ENCODE assay signal across 26 cellular contexts in genomic region chr19:32131037-32131436, GRCh38.
DNase-seq lines count a peak whose midpoint lies in the region; ATAC-seq and TF ChIP-seq lines count a peak whose summit lies in the region.
"Had no signal": no experiment of that assay in that cellular context is flagged by ENCODE, and none has a peak within 500 bp of the region (broad histone marks: within the 10 kb centered on the region; RNA-seq: fewer than 3 reads in every experiment).

No MANE protein-coding gene starts in this region.

- H3K4me3 Mint-ChIP-seq in nephron progenitor cell = no peak overlapping the region
- H3K4me3 Mint-ChIP-seq: CD14-positive monocyte; CD4-positive, alpha-beta memory T cell; CD4-positive, CD25-positive, alpha-beta regulatory T cell; CD8-positive, alpha-beta memory T cell had no signal

- H3K27me3 Mint-ChIP-seq in nephron progenitor cell (ENCODE audit: low read depth, poor library complexity) = peaks cover 5% of the 10 kb centered on the region
- H3K27me3 Mint-ChIP-seq: CD4-positive, CD25-positive, alpha-beta regulatory T cell had no signal

- H3K36me3 ChIP-seq in esophagus muscularis mucosa (no peaks in the 10 kb centered on the region), ovary (no peaks in the 10 kb centered on the region), testis (ENCODE audit: low read depth, missing control alignments) (no peaks in the 10 kb centered on the region), mesenchymal stem cell (ENCODE audit: control insufficient read depth in 1 of 2, insufficient read depth in 2 of 2, low read depth in 1 of 2, low read length in 2 of 2) (no peaks in the 10 kb centered on the region)
- H3K36me3 ChIP-seq: BE2C, BLaER1 had no signal

- TF ChIP-seq EP300 in esophagus muscularis mucosa (IDR thresholded peaks at IDR 0.05) (no peak), ovary (IDR thresholded peaks at IDR 0.05) (no peak)

- no peak overlapping the region for H3K18ac ChIP-seq in mesenchymal stem cell (ENCODE audit: low read depth in 1 of 2, low read length in 2 of 2)

- no peaks in the 10 kb centered on the region for H3K9me3 Mint-ChIP-seq in nephron progenitor cell

- H3K9me3 ChIP-seq in esophagus muscularis mucosa (no peaks in the 10 kb centered on the region), ovary (no peaks in the 10 kb centered on the region), testis (no peaks in the 10 kb centered on the region), mesenchymal stem cell (ENCODE audit: control insufficient read depth, low read length) (no peaks in the 10 kb centered on the region)
- H3K9me3 ChIP-seq: A549, BE2C, BLaER1 had no signal

- ATAC-seq in HG02798 (IDR thresholded peaks at IDR 0.05; ENCODE audit: poor library complexity, unreplicated experiment) = no peak
- ATAC-seq: A549, GM12878 had no signal

- no peak overlapping the region for H2AFZ ChIP-seq in mesenchymal stem cell (ENCODE audit: low read depth, low read length)

- H3K4me1 Mint-ChIP-seq in nephron progenitor cell = peaks cover 17% of the 10 kb centered on the region
- H3K4me1 Mint-ChIP-seq: CD14-positive monocyte; CD4-positive, alpha-beta memory T cell; CD4-positive, CD25-positive, alpha-beta regulatory T cell; CD8-positive, alpha-beta memory T cell had no signal

- H3K27me3 ChIP-seq in esophagus muscularis mucosa (no peaks in the 10 kb centered on the region), ovary (no peaks in the 10 kb centered on the region), testis (no peaks in the 10 kb centered on the region), mesenchymal stem cell (ENCODE audit: control insufficient read depth in 1 of 2, insufficient read depth in 1 of 2, low read length in 2 of 2) (peaks cover 0 to 5% of the 10 kb centered on the region in 2 experiments)
- H3K27me3 ChIP-seq: BE2C, BLaER1 had no signal

- H2BK5ac ChIP-seq in mesenchymal stem cell (ENCODE audit: low read depth, low read length, poor library complexity, severe bottlenecking) = no peak overlapping the region

- H3K27ac ChIP-seq in esophagus muscularis mucosa (replicated peaks in 1 of 4) (no peak overlapping the region), ovary (no peak overlapping the region), testis (no peak overlapping the region), mesenchymal stem cell (ENCODE audit: low read length, poor library complexity, severe bottlenecking) (no peak overlapping the region)
- H3K27ac ChIP-seq: 22Rv1, A549, BLaER1 had no signal

- H4K8ac ChIP-seq in mesenchymal stem cell (ENCODE audit: low read length) = no peak overlapping the region

- no peaks in the 10 kb centered on the region for H3K79me1 ChIP-seq in mesenchymal stem cell (replicated peaks; ENCODE audit: low read length, poor library complexity, severe bottlenecking)

- peak; percentile 80 for DNase-seq in esophagus muscularis mucosa (ENCODE audit: extremely low spot score)
- DNase-seq in nephron progenitor cell = no peak
- peak in 3 of 5 donors; percentile 13 to 50 (median 28) for DNase-seq in ovary
- DNase-seq in testis = peak; percentile 27
- DNase-seq in activated CD4-positive, alpha-beta T cell treated with anti-CD3 and anti-CD28 coated beads, Interleukin-2, amount 50 U/mL, for 48 hours = no peak
- no peak for DNase-seq in mesenchymal stem cell
- no peak for DNase-seq in HK-2 (ENCODE audit: unreplicated experiment)
- DNase-seq: BE2C; C1 segment of cervical spinal cord; CD4-positive, alpha-beta memory T cell; CD4-positive, CD25-positive, alpha-beta regulatory T cell; CD8-positive, alpha-beta memory T cell; COR-L47; DMS 273 treated with DMSO at 0.1 percent for 48 hours; DMS153; DMS53; DMS79; DND-41; EL; GDM1 had no signal

- intact Hi-C loops in esophagus muscularis mucosa (cut with DNase I) (no loop called here), ovary (cut with DNase I) (no loop called here), testis (cut with DNase I; ENCODE audit: low total_unique reads) (no loop called here)

- no peak overlapping the region for H3K4ac ChIP-seq in mesenchymal stem cell (ENCODE audit: low read depth in 1 of 2, low read length in 2 of 2)

- peak overlapping the region; percentile 6 for H3K27ac Mint-ChIP-seq in nephron progenitor cell
- H3K27ac Mint-ChIP-seq: CD14-positive monocyte; CD4-positive, alpha-beta memory T cell; CD4-positive, CD25-positive, alpha-beta regulatory T cell; CD8-positive, alpha-beta memory T cell had no signal

- H3K23ac ChIP-seq in mesenchymal stem cell (ENCODE audit: low read length in 2 of 2) = no peak overlapping the region

- H3K36me3 Mint-ChIP-seq in nephron progenitor cell (ENCODE audit: low read depth) = no peaks in the 10 kb centered on the region
- H3K36me3 Mint-ChIP-seq: CD14-positive monocyte; CD4-positive, alpha-beta memory T cell; CD4-positive, CD25-positive, alpha-beta regulatory T cell; CD8-positive, alpha-beta memory T cell had no signal

- no peak overlapping the region for H2BK120ac ChIP-seq in mesenchymal stem cell (ENCODE audit: low read depth, low read length)

- no peak overlapping the region for H4K91ac ChIP-seq in mesenchymal stem cell (ENCODE audit: low read length)

- no peak overlapping the region for H3K4me3 ChIP-seq in esophagus muscularis mucosa
- H3K4me3 ChIP-seq in ovary = no peak overlapping the region
- no peak overlapping the region for H3K4me3 ChIP-seq in testis
- no peak overlapping the region for H3K4me3 ChIP-seq in mesenchymal stem cell (ENCODE audit: insufficient read depth in 1 of 2, low read depth in 1 of 2, low read length in 2 of 2)
- H3K4me3 ChIP-seq: A549, BLaER1, GM12878 had no signal

- no peak overlapping the region for H3K14ac ChIP-seq in mesenchymal stem cell (ENCODE audit: low read length in 2 of 2)

- H3K4me1 ChIP-seq in esophagus muscularis mucosa = no peaks in the 10 kb centered on the region
- peaks cover 2% of the 10 kb centered on the region for H3K4me1 ChIP-seq in ovary (ENCODE audit: insufficient read depth)
- H3K4me1 ChIP-seq in testis = no peaks in the 10 kb centered on the region
- H3K4me1 ChIP-seq in mesenchymal stem cell (ENCODE audit: control insufficient read depth, insufficient read depth, low read depth, low read length) = no peaks in the 10 kb centered on the region
- H3K4me1 ChIP-seq: A549, BE2C had no signal

- no peak overlapping the region for H2BK15ac ChIP-seq in mesenchymal stem cell (ENCODE audit: low read depth, poor library complexity, severe bottlenecking)

- H3K4me2 ChIP-seq in mesenchymal stem cell (ENCODE audit: low read length, poor library complexity, severe bottlenecking) = no peak overlapping the region
- H3K4me2 ChIP-seq: A549, BLaER1 had no signal

- TF ChIP-seq CTCF in esophagus muscularis mucosa (IDR thresholded peaks at IDR 0.05) (no peak), nephron progenitor cell (IDR thresholded peaks at IDR 0.05) (no peak), ovary (IDR thresholded peaks at IDR 0.05) (no peak), testis (IDR thresholded peaks at IDR 0.05) (no peak)

- no peak overlapping the region for H3K9ac ChIP-seq in mesenchymal stem cell (ENCODE audit: low read length)
- H3K9ac ChIP-seq: BLaER1 had no signal

- no peak overlapping the region for H2AK5ac ChIP-seq in mesenchymal stem cell (ENCODE audit: low read length, severe bottlenecking)

- TF ChIP-seq POLR2A in esophagus muscularis mucosa (IDR thresholded peaks at IDR 0.05; ENCODE audit: low read depth) (no peak), ovary (IDR thresholded peaks at IDR 0.05) (no peak), testis (IDR thresholded peaks at IDR 0.05) (no peak)

- 73% methylated on average over 5 of the region's 7 CpGs for WGBS in esophagus muscularis mucosa
- 19 to 21% (median 19%) methylated on average over 7 of the region's 7 CpGs for WGBS in ovary, 3 donors
- 45% methylated on average over 7 of the region's 7 CpGs for WGBS in testis, 2 donors
- 83% methylated on average over 7 of the region's 7 CpGs for WGBS in mesenchymal stem cell

- H2BK12ac ChIP-seq in mesenchymal stem cell (ENCODE audit: low read length in 2 of 2) = no peak overlapping the region

Comparison
In these comparisons a context has a peak if more than half of its experiments do, and no peak if none do; other contexts are left out.
1. DNase-seq: peak in esophagus muscularis mucosa (single experiment), ovary (3 of 5) and testis (single experiment); none in nephron progenitor cell (single experiment), activated CD4-positive, alpha-beta T cell treated with anti-CD3 and anti-CD28 coated beads, Interleukin-2, amount 50 U/mL, for 48 hours (0 of 2), mesenchymal stem cell (single experiment) and HK-2 (single experiment).